37 cellular contexts compared by ENCODE assay signal in genomic region chrX:151920530-151920929, GRCh38. TPM values are rescaled to one million over a fixed set of nuclear protein-coding genes. Genes with fewer than 3 reads are reported as not detected.
"Had no signal": no experiment of that assay in that cellular context is flagged by ENCODE, and none has a peak within 500 bp of the region (broad histone marks: within the 10 kb centered on the region; RNA-seq: fewer than 3 reads in every experiment).

No MANE protein-coding gene starts in this region.

- H3K4me3 ChIP-seq: MG63 had no signal

- H3K27ac ChIP-seq: KMS-11 had no signal

- H3K9me3 ChIP-seq: MG63 had no signal

- H3K4me2 ChIP-seq: KMS-11 had no signal

- H3K9ac ChIP-seq: KMS-11 had no signal

- DNase-seq: Karpas-422, Kasumi-1, KG1, MG63, MM.1S, MV-4-11, NCI-H1048, NCI-H1092, NCI-H1092 treated with DMSO at 0.1 percent for 48 hours, NCI-H1105, NCI-H1105 treated with DMSO at 0.1 percent for 48 hours, NCI-H1417, NCI-H1417 treated with DMSO at 0.1 percent for 48 hours, NCI-H1436, NCI-H1436 treated with DMSO at 0.1 percent for 48 hours, NCI-H146, NCI-H1694, NCI-H1694 treated with DMSO at 0.1 percent for 48 hours, NCI-H187, NCI-H187 treated with DMSO at 0.1 percent for 48 hours, NCI-H1930, NCI-H2029, NCI-H2081, NCI-H2081 treated with DMSO at 0.1 percent for 48 hours, NCI-H2107, NCI-H2171, NCI-H2171 treated with DMSO at 0.1 percent for 48 hours, NCI-H2227 treated with DMSO at 0.1 percent for 48 hours, NCI-H226, NCI-H345, NCI-H446, NCI-H446 treated with DMSO at 0.1 percent for 48 hours, NCI-H510A had no signal

- H3K27me3 ChIP-seq: MG63 had no signal

- H3K36me3 ChIP-seq: MG63 had no signal

RNA-seq across cellular contexts. Expression of gene MAGEA4, which starts 7.8 kb away (rescaled TPM):
- total RNA-seq: LHCN-M2, MCF 10A, NCI-H460 had no signal
